In the genomic region with DNA sequence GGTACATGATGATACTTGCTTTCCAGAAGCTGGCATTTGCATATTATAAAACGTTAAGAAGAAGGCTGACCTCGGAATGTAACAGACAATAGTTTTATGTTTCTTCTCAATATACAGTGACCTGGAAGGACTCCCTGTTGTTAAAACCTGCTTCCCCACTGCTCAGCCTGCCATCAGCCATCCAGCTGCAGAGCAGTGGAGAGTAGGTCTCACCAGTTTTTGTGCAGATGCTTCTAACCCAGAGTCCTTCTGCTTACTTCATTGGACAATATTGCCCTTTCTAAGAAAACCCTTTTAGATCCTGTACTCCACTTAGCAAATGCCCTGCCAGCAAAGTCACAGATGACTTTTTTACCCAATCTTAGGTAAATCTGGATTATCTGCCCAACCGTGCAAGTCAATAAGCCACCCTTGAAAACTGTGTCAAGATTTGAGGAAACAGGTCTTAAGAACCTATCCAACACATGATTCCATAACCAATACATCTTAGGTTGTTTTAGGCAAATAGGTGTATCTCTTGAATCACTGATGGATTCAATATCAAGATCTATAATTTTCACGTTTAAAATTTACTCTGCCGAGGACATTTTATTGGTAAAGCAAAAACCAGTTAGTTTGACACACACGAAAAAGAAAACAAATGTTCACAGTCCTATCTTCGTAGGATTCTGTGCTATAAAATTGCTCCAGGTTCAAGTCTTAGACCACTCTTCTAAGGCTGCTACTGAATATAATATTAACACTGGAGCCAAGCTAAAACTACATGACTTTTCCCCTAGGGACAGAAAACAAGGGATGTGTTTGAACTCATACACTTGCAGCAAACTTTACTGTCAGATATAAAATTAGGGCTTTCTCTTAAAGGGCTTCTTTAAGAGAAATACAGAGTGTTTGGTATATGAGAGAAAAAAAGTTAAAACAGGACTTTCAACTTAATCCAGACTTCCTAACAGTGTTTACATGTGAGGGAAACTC, we compare ENCODE assay signal across 10 cellular contexts. TPM values are rescaled to one million over a fixed set of nuclear protein-coding genes. Genes with fewer than 3 reads are reported as not detected.
DNase-seq lines count a peak whose midpoint lies in the region; ATAC-seq and TF ChIP-seq lines count a peak whose summit lies in the region.
"Had no signal": no experiment of that assay in that cellular context is flagged by ENCODE, and none has a peak within 500 bp of the region (broad histone marks: within the 10 kb centered on the region; RNA-seq: fewer than 3 reads in every experiment).

No MANE protein-coding gene starts in this region.

- H3K27ac Mint-ChIP-seq in CD4-positive, CD25-positive, alpha-beta regulatory T cell: no peak overlapping the region

- peaks cover 0 to 2% (median 0%) of the 10 kb centered on the region in 7 donors for H3K9me3 Mint-ChIP-seq in CD4-positive, CD25-positive, alpha-beta regulatory T cell

- peak overlapping the region; percentile 35 for H3K27ac ChIP-seq in CD4-positive, CD25-positive, alpha-beta regulatory T cell (ENCODE audit: insufficient read depth, low read length, poor library complexity, severe bottlenecking)
- H3K27ac ChIP-seq in HUES48 (ENCODE audit: low read depth, low read length) (peak overlapping the region; percentile 52), left lung (peak overlapping the region; percentile 31 to 33)

- no peaks in the 10 kb centered on the region for H3K36me3 ChIP-seq in CD4-positive, CD25-positive, alpha-beta regulatory T cell (ENCODE audit: control insufficient read depth, insufficient read depth, low read length)
- peaks cover 24% of the 10 kb centered on the region for H3K36me3 ChIP-seq in HUES48 (ENCODE audit: control insufficient read depth, insufficient read depth, low read length)
- no peaks in the 10 kb centered on the region for H3K36me3 ChIP-seq in left lung

- peaks cover 26% of the 10 kb centered on the region for H3K4me1 ChIP-seq in CD4-positive, CD25-positive, alpha-beta regulatory T cell (ENCODE audit: control insufficient read depth, insufficient read depth, low read length, poor library complexity, severe bottlenecking)
- H3K4me1 ChIP-seq in HUES48 (ENCODE audit: control insufficient read depth, insufficient read depth, low read length): peaks cover 20% of the 10 kb centered on the region
- H3K4me1 ChIP-seq in left lung: peaks cover 5 to 48% of the 10 kb centered on the region in 2 donors

- ATAC-seq in CD4-positive, CD25-positive, alpha-beta regulatory T cell (ENCODE audit: low read depth in 2 of 2): no peak
- ATAC-seq in left lung: no peak
- ATAC-seq in GM19395 (IDR thresholded peaks at IDR 0.05; ENCODE audit: unreplicated experiment): no peak

- intact Hi-C loops in left lung (cut with DNase I): no loop called here

- H3K4me3 ChIP-seq in CD4-positive, CD25-positive, alpha-beta regulatory T cell (ENCODE audit: low read depth, low read length): no peak overlapping the region
- H3K4me3 ChIP-seq in HUES48 (ENCODE audit: low read depth, low read length) (no peak overlapping the region), left lung (no peak overlapping the region)

- H3K9ac ChIP-seq in HUES48 (ENCODE audit: low read depth, low read length): no peak overlapping the region

- no peak for TF ChIP-seq CTCF in left lung (IDR thresholded peaks at IDR 0.05)

- H3K27me3 ChIP-seq in CD4-positive, CD25-positive, alpha-beta regulatory T cell (ENCODE audit: control insufficient read depth, insufficient read depth, low read length): no peaks in the 10 kb centered on the region
- no peaks in the 10 kb centered on the region for H3K27me3 ChIP-seq in HUES48 (ENCODE audit: control insufficient read depth, insufficient read depth, low read length)
- H3K27me3 ChIP-seq in left lung: peaks cover 0 to 24% of the 10 kb centered on the region in 2 donors

- no peaks in the 10 kb centered on the region for H3K27me3 Mint-ChIP-seq in CD4-positive, CD25-positive, alpha-beta regulatory T cell

- H3K4me3 Mint-ChIP-seq in CD4-positive, CD25-positive, alpha-beta regulatory T cell: no peak overlapping the region

- peaks cover 6 to 30% (median 25%) of the 10 kb centered on the region in 4 donors for H3K4me1 Mint-ChIP-seq in CD4-positive, CD25-positive, alpha-beta regulatory T cell

- no peaks in the 10 kb centered on the region for H3K36me3 Mint-ChIP-seq in CD4-positive, CD25-positive, alpha-beta regulatory T cell

- no peaks in the 10 kb centered on the region for H3K9me3 ChIP-seq in CD4-positive, CD25-positive, alpha-beta regulatory T cell (ENCODE audit: control insufficient read depth in 2 of 2, low read length in 2 of 2)
- H3K9me3 ChIP-seq in HUES48 (ENCODE audit: control insufficient read depth, insufficient read depth, low read length) (no peaks in the 10 kb centered on the region), left lung (no peaks in the 10 kb centered on the region)

- DNase-seq in CD4-positive, CD25-positive, alpha-beta regulatory T cell: no peak
- DNase-seq in amniotic epithelial cell (ENCODE audit: low read depth): peak; percentile 43
- no peak for DNase-seq in left lung
- DNase-seq in foreskin melanocyte: no peak
- DNase-seq in KG1 (lab: John Stamatoyannopoulos, UW): no peak
- no peak for DNase-seq in NCI-H2196 (lab: John Stamatoyannopoulos, UW; ENCODE audit: unreplicated experiment)
- DNase-seq: NCI-H187, SHP77 had no signal

RNA-seq across cellular contexts. Expression of a gene that starts 5.7 kb away (rescaled TPM):
- total RNA-seq in CD4-positive, CD25-positive, alpha-beta regulatory T cell: 42.0 TPM
- 1 to 10 TPM; 1.1 to 2.0 (median 1.5) TPM for polyA plus RNA-seq in CD4-positive, CD25-positive, alpha-beta regulatory T cell
- total RNA-seq in left lung: 10 to 100 TPM; 15.8 to 19.0 TPM

RNA-seq across cellular contexts. Expression of a gene that starts 58.6 kb away (rescaled TPM):
- total RNA-seq in CD4-positive, CD25-positive, alpha-beta regulatory T cell: 592 TPM
- 100 to 1,000 TPM; 173 to 229 (median 206) TPM for polyA plus RNA-seq in CD4-positive, CD25-positive, alpha-beta regulatory T cell
- 100 to 1,000 TPM; 413 to 428 TPM for total RNA-seq in left lung
